9 cellular contexts compared by ENCODE assay signal in genomic region chr7:42235734-42236133, GRCh38. TPM values are rescaled to one million over a fixed set of nuclear protein-coding genes. Genes with fewer than 3 reads are reported as not detected.
DNase-seq lines count a peak whose midpoint lies in the region; ATAC-seq, FAIRE-seq and TF ChIP-seq lines count a peak whose summit lies in the region.
"Had no signal": no experiment of that assay in that cellular context is flagged by ENCODE, and none has a peak within 500 bp of the region (broad histone marks: within the 10 kb centered on the region; RNA-seq: fewer than 3 reads in every experiment).

No MANE protein-coding gene starts in this region.

- no peak overlapping the region for H3K27ac Mint-ChIP-seq in naive B cell

- H3K9ac ChIP-seq in HUES64 (ENCODE audit: low read depth, low read length), result peak overlapping the region; percentile 84

- TF ChIP-seq CTCF in coronary artery (IDR thresholded peaks at IDR 0.05), result no peak

- H3K36me3 ChIP-seq in ACC112 (ENCODE audit: insufficient read depth, low read length) (no peaks in the 10 kb centered on the region), HUES64 (ENCODE audit: insufficient read depth, low read length) (no peaks in the 10 kb centered on the region; the same call in 1 of the 2 replicates)

- peak overlapping the region; percentile 50 to 88 (median 78) for H3K4me3 Mint-ChIP-seq in naive B cell

- H3K79me2 ChIP-seq in ACC112 (ENCODE audit: control insufficient read depth, insufficient read depth, low read length, unreplicated experiment), result peaks cover 42% of the 10 kb centered on the region

- H3K9me3 Mint-ChIP-seq in naive B cell, result peaks cover 0 to 4% (median 0%) of the 10 kb centered on the region in 7 donors

- DNase-seq in coronary artery (ENCODE audit: low spot score), result no peak
- no peak for DNase-seq in naive B cell
- no peak for DNase-seq in NCI-H1048 (lab: John Stamatoyannopoulos, UW)
- DNase-seq in GDM1 (lab: John Stamatoyannopoulos, UW), result no peak
- DNase-seq in effector CD8-positive, alpha-beta T cell (lab: John Stamatoyannopoulos, UW), result no peak
- DNase-seq in GM12892 (ENCODE audit: insufficient read length), result no peak
- DNase-seq: NCI-H1436 treated with DMSO at 0.1 percent for 48 hours had no signal

- peaks cover 7 to 18% (median 16%) of the 10 kb centered on the region in 3 donors for H3K4me1 Mint-ChIP-seq in naive B cell

- no peaks in the 10 kb centered on the region for H3K9me3 ChIP-seq in HUES64 (ENCODE audit: insufficient read depth, low read depth, low read length)

- no peak for TF ChIP-seq POLR2A in GM12892 (IDR thresholded peaks at IDR 0.05; ENCODE audit: low read depth, low read length)

- H3K36me3 Mint-ChIP-seq in naive B cell, result peaks cover 0 to 15% of the 10 kb centered on the region in 2 donors

- FAIRE-seq in GM12892 (lab: Jason Lieb, UNC), result no peak

- H3K27me3 ChIP-seq in ACC112 (ENCODE audit: insufficient read depth, low read length) (no peaks in the 10 kb centered on the region), HUES64 (ENCODE audit: insufficient read depth, low read length) (peaks cover 18% of the 10 kb centered on the region)

- H3K27ac ChIP-seq in ACC112 (ENCODE audit: low read depth, low read length) (peak overlapping the region; percentile 52), HUES64 (ENCODE audit: low read depth, low read length) (0 out of 2 replicates have a peak overlapping the region, but pooled peaks have one; percentile 85), coronary artery (peak overlapping the region; percentile 80 to 98)

- H3K27me3 Mint-ChIP-seq in naive B cell, result peaks cover 64 to 71% (median 68%) of the 10 kb centered on the region in 3 donors

- H2AFZ ChIP-seq in ACC112 (ENCODE audit: low read length, unreplicated experiment), result peak overlapping the region; percentile 78

- 2% methylated on average over 12 of the region's 12 CpGs for WGBS in HUES64

- no peak for ATAC-seq in naive B cell (ENCODE audit: low read depth in 2 of 2)

- H3K4me3 ChIP-seq in ACC112 (ENCODE audit: low read depth, low read length) (peak overlapping the region; percentile 88), HUES64 (ENCODE audit: low read length) (peak overlapping the region; percentile 92), coronary artery (peak overlapping the region; percentile 75)

- peaks cover 48% of the 10 kb centered on the region for H3K4me1 ChIP-seq in ACC112 (ENCODE audit: control insufficient read depth, insufficient read depth, low read length, unreplicated experiment)
- peaks cover 67% of the 10 kb centered on the region for H3K4me1 ChIP-seq in HUES64 (ENCODE audit: insufficient read depth, low read length)

RNA-seq across cellular contexts. Expression of gene GLI3, which starts 1.3 kb away (rescaled TPM):
- polyA plus RNA-seq in HUES64 (2013, experiment 1 of 2), result 20.6 TPM
- 24.7 TPM for polyA plus RNA-seq in HUES64 (2013, experiment 2 of 2)
- not detected for polyA plus RNA-seq in naive B cell (ENCODE audit: low read depth in 6 of 6)
- not detected for polyA plus RNA-seq in GM12892 (2012; ENCODE audit: missing spikeins)
